25 cellular contexts compared by ENCODE assay signal in the genomic region with DNA sequence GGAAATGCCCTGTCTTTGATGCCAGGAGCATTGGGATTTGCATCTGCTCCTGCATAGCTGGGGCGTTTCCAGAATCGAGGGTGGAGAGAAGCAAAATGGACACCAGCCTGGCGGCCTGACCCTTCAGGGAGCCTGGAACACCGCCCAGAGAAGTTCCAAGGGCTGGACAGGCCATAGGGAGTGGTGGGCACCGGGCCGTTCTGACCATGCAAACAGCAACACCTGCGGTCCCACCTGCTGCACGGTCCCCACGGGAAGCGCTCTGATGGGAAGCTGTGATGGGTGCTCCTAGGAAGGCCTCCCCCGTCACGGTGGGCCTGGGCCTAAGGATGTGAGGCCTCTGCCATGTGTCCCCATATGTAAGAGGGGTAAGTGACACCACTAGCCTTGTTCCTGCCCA. TPM values are rescaled to one million over a fixed set of nuclear protein-coding genes. Genes with fewer than 3 reads are reported as not detected.
DNase-seq lines count a peak whose midpoint lies in the region; ATAC-seq, FAIRE-seq and TF ChIP-seq lines count a peak whose summit lies in the region.
"Had no signal": no experiment of that assay in that cellular context is flagged by ENCODE, and none has a peak within 500 bp of the region (broad histone marks: within the 10 kb centered on the region; RNA-seq: fewer than 3 reads in every experiment).

No MANE protein-coding gene starts in this region.

- H2AFZ ChIP-seq in HCT116 (ENCODE audit: low read depth, low read length, poor library complexity, severe bottlenecking), result no peak overlapping the region
- H2AFZ ChIP-seq in astrocyte (ENCODE audit: low read depth, low read length), result no peak overlapping the region

- TF ChIP-seq POLR2A in HCT116 (IDR thresholded peaks at IDR 0.05; ENCODE audit: borderline replicate concordance, extremely low read depth, insufficient read depth, insufficient read length), result no peak

- no peaks in the 10 kb centered on the region for H4K20me1 ChIP-seq in BLaER1
- no peaks in the 10 kb centered on the region for H4K20me1 ChIP-seq in HCT116 (ENCODE audit: insufficient read depth)
- no peaks in the 10 kb centered on the region for H4K20me1 ChIP-seq in astrocyte (ENCODE audit: insufficient read depth, low read length)

- H3K4me2 ChIP-seq in BLaER1 (peak overlapping the region; percentile 90), HCT116 (ENCODE audit: low read length) (no peak overlapping the region), astrocyte (ENCODE audit: low read length) (no peak overlapping the region)

- no TSS peak for BruUV-seq in HCT116 (replicated peaks; lab: Mats Ljungman, UMichigan)

- peak overlapping the region; percentile 45; the same call in 1 of the 2 replicates for H3K4me3 ChIP-seq in BLaER1
- H3K4me3 ChIP-seq in HCT116 (replicated peaks in 1 of 2; ENCODE audit: low read depth in 1 of 2, low read length in 2 of 2), result no peak overlapping the region
- no peak overlapping the region for H3K4me3 ChIP-seq in astrocyte (ENCODE audit: insufficient read depth, low read depth, low read length)
- H3K4me3 ChIP-seq: GM12878 had no signal

- H3K9me3 Mint-ChIP-seq in astrocyte (ENCODE audit: unreplicated experiment) (peaks cover 5% of the 10 kb centered on the region), osteocyte (ENCODE audit: unreplicated experiment) (no peaks in the 10 kb centered on the region)
- H3K9me3 Mint-ChIP-seq: CD4-positive, CD25-positive, alpha-beta regulatory T cell; CD8-positive, alpha-beta T cell; HFFc6 had no signal

- H3K79me2 ChIP-seq in HCT116 (ENCODE audit: insufficient read depth, low read length) (no peaks in the 10 kb centered on the region), astrocyte (ENCODE audit: insufficient read depth, low read length) (no peaks in the 10 kb centered on the region)

- no peaks in the 10 kb centered on the region for H3K27me3 ChIP-seq in BLaER1
- H3K27me3 ChIP-seq in HCT116 (ENCODE audit: insufficient read depth, low read length), result no peaks in the 10 kb centered on the region
- H3K27me3 ChIP-seq in astrocyte (ENCODE audit: insufficient read depth, low read length), result no peaks in the 10 kb centered on the region

- H3K36me3 ChIP-seq in BLaER1, result no peaks in the 10 kb centered on the region
- no peaks in the 10 kb centered on the region for H3K36me3 ChIP-seq in HCT116 (ENCODE audit: control insufficient read depth in 1 of 2, insufficient read depth in 2 of 2, low read length in 2 of 2)
- no peaks in the 10 kb centered on the region for H3K36me3 ChIP-seq in astrocyte (ENCODE audit: insufficient read depth, low read length)
- H3K36me3 ChIP-seq: BE2C had no signal

- RAD21 ChIA-PET in HCT116 (lab: Charles Lee; ENCODE audit: low non-redundant PET in 1 of 2, low total read pairs in 2 of 2, uncharacterized antibody in 2 of 2, unreplicated experiment in 2 of 2), result no interaction called here

- H3K36me3 Mint-ChIP-seq in astrocyte (ENCODE audit: low read depth, unreplicated experiment) (peaks cover 2% of the 10 kb centered on the region), osteocyte (ENCODE audit: unreplicated experiment) (no peaks in the 10 kb centered on the region)
- H3K36me3 Mint-ChIP-seq: CD4-positive, CD25-positive, alpha-beta regulatory T cell; CD8-positive, alpha-beta T cell had no signal

- FAIRE-seq in astrocyte (lab: Jason Lieb, UNC), result no peak
- FAIRE-seq: A204.1, G401.6, GM12878, GM19239 had no signal

- CTCF ChIA-PET in HCT116 (lab: Charles Lee), result no interaction called here

- H3K4me3 Mint-ChIP-seq in astrocyte (ENCODE audit: unreplicated experiment) (no peak overlapping the region), osteocyte (ENCODE audit: unreplicated experiment) (no peak overlapping the region)
- H3K4me3 Mint-ChIP-seq: CD4-positive, CD25-positive, alpha-beta regulatory T cell; CD8-positive, alpha-beta T cell; HFFc6 had no signal

- H3K27ac Mint-ChIP-seq in astrocyte (ENCODE audit: unreplicated experiment) (peak overlapping the region; percentile 26), osteocyte (ENCODE audit: unreplicated experiment) (no peak overlapping the region)
- H3K27ac Mint-ChIP-seq: CD4-positive, CD25-positive, alpha-beta regulatory T cell; CD8-positive, alpha-beta T cell; HFFc6 had no signal

- H3K27ac ChIP-seq in BLaER1 (peak overlapping the region; percentile 78), HCT116 (ENCODE audit: low read depth, low read length) (no peak overlapping the region), astrocyte (ENCODE audit: low read depth, low read length) (no peak overlapping the region)
- H3K27ac ChIP-seq: 22Rv1, C4-2B had no signal

- DNase-seq in HCT116 (ENCODE audit: low read depth, low spot score), result no peak
- no peak for DNase-seq in astrocyte (ENCODE audit: low read depth)
- DNase-seq in osteocyte (ENCODE audit: extremely low spot score, unreplicated experiment), result peak; percentile 71
- DNase-seq in AG08396 (ENCODE audit: low spot score), result no peak
- DNase-seq in mucosa of gallbladder (ENCODE audit: low spot score), result no peak
- no peak for DNase-seq in NCI-H774 (lab: John Stamatoyannopoulos, UW)
- DNase-seq: AML-193; BE2C; Caco-2; CD4-positive, CD25-positive, alpha-beta regulatory T cell; CD8-positive, alpha-beta T cell; DMS153; DND-41; GOT3; H7; HCEC 1CT; HFFc6 had no signal

- H3K9me3 ChIP-seq in BLaER1, result peaks cover 12% of the 10 kb centered on the region
- no peaks in the 10 kb centered on the region for H3K9me3 ChIP-seq in HCT116 (ENCODE audit: control insufficient read depth in 1 of 2, insufficient read depth in 1 of 2, low read depth in 1 of 2, low read length in 2 of 2)
- no peaks in the 10 kb centered on the region for H3K9me3 ChIP-seq in astrocyte (ENCODE audit: insufficient read depth, low read depth, low read length)
- H3K9me3 ChIP-seq: BE2C, Caco-2 had no signal

- no peak overlapping the region for H3K9ac ChIP-seq in BLaER1
- H3K9ac ChIP-seq in HCT116 (ENCODE audit: low read length), result no peak overlapping the region
- no peak overlapping the region for H3K9ac ChIP-seq in astrocyte (ENCODE audit: low read length)

- H3K27me3 Mint-ChIP-seq in astrocyte (ENCODE audit: low read depth, unreplicated experiment), result peaks cover 8% of the 10 kb centered on the region
- H3K27me3 Mint-ChIP-seq in osteocyte (ENCODE audit: unreplicated experiment), result no peaks in the 10 kb centered on the region
- H3K27me3 Mint-ChIP-seq: CD4-positive, CD25-positive, alpha-beta regulatory T cell had no signal

- intact Hi-C loops in HCT116 (cut with micrococcal nuclease), result loop anchor here (10.0 kb wide), 1 partner anchor 516 kb away; no protein-coding TSS in a partner anchor

- no peaks in the 10 kb centered on the region for H3K9me2 ChIP-seq in HCT116 (ENCODE audit: insufficient read depth)

- TF ChIP-seq CTCF in HCT116 (IDR thresholded peaks at IDR 0.05 in 2 of 3, conservative IDR thresholded peaks at IDR 0.05 in 1 of 3; ENCODE audit: borderline replicate concordance in 1 of 3, insufficient read depth in 1 of 3, low read depth in 2 of 3, low read length in 2 of 3), result no peak
- no peak for TF ChIP-seq CTCF in astrocyte (IDR thresholded peaks at IDR 0.05; ENCODE audit: insufficient read depth, low read depth, low read length)
- TF ChIP-seq CTCF in osteocyte (IDR thresholded peaks at IDR 0.05), result no peak

- peaks cover 48% of the 10 kb centered on the region for H3K4me1 ChIP-seq in BLaER1
- H3K4me1 ChIP-seq in HCT116 (ENCODE audit: control insufficient read depth in 1 of 2, insufficient read depth in 2 of 2, low read length in 2 of 2), result peaks cover 8 to 88% of the 10 kb centered on the region in 2 experiments
- H3K4me1 ChIP-seq in astrocyte (ENCODE audit: insufficient read depth, low read length), result no peaks in the 10 kb centered on the region
- H3K4me1 ChIP-seq: BE2C, Caco-2 had no signal

- H3K4me1 Mint-ChIP-seq in astrocyte (ENCODE audit: low read depth, unreplicated experiment) (peaks cover 13% of the 10 kb centered on the region), osteocyte (ENCODE audit: unreplicated experiment) (peaks cover 34% of the 10 kb centered on the region)
- H3K4me1 Mint-ChIP-seq: CD4-positive, CD25-positive, alpha-beta regulatory T cell had no signal

- no peak for ATAC-seq in HCT116
- no peak for ATAC-seq in HG02981 (IDR thresholded peaks at IDR 0.05; ENCODE audit: unreplicated experiment)
- ATAC-seq: CD8-positive, alpha-beta T cell; GM12878 had no signal

- POLR2A ChIA-PET in HCT116 (lab: Charles Lee), result no interaction called here

- TF ChIP-seq RAD21 in HCT116 (IDR thresholded peaks at IDR 0.05; ENCODE audit: low read depth), result no peak

TF ChIP-seq in HCT116, 20 proteins besides CTCF, POLR2A, EP300 and RAD21:
- TF ChIP-seq ZFX (IDR thresholded peaks at IDR 0.05), result 0 out of 2 replicates have a peak, but pooled peaks have one; percentile 8
- TF ChIP-seq SRF (IDR thresholded peaks at IDR 0.05; ENCODE audit: low read depth), result no peak
- TF ChIP-seq CEBPB (IDR thresholded peaks at IDR 0.05; ENCODE audit: low read depth), result no peak

RNA-seq across cellular contexts. Expression of a gene that starts 34.2 kb away (rescaled TPM):
- total RNA-seq in HCT116 (2021; ENCODE audit: unreplicated experiment) (173 TPM), astrocyte (118 and 157 TPM in 2 replicates), osteocyte (248 and 257 TPM in 2 replicates), mucosa of gallbladder (139 TPM)
- 96.3 and 102 TPM in 2 replicates for polyA plus RNA-seq in HCT116 (2012)
